14 cellular contexts compared by ENCODE assay signal in the genomic region with DNA sequence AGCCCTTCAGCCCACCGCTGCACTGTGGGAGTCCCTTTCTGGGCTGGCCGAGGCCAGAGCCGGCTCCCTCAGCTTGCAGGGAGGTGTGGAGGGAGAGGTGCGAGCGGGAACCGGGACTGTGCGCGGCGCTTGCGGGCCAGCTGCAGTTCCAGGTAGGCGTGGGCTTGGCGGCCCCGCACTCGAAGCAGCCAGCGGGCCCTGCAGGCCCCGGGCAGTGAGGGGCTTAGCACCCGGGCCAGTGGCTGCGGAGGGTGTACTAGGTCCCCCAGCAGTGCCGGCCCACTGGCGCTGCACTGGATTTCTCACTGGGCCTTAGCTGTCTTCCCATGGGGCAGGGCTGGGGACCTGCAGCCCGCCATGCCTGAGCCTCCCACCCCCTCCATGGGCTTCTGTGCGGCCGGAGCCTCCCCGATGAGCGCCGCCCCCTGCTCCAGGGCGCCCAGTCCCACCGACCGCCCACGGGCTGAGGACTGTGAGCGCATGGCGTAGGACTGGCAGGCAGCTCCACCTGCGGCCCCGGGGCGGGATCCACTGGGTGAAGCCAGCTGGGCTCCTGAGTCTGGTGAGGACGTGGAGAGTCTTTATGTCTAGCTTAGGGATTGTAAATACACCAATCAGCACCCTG. TPM values are rescaled to one million over a fixed set of nuclear protein-coding genes. Genes with fewer than 3 reads are reported as not detected.
"Had no signal": no experiment of that assay in that cellular context is flagged by ENCODE, and none has a peak within 500 bp of the region (broad histone marks: within the 10 kb centered on the region; RNA-seq: fewer than 3 reads in every experiment).

No MANE protein-coding gene starts in this region.

RNA-seq across cellular contexts. Expression of a gene that starts 10.5 kb away (rescaled TPM):
- total RNA-seq: dermis blood vessel endothelial cell; kidney; left lobe of liver; lower leg skin; lung microvascular endothelial cell; myocyte; naive thymus-derived CD8-positive, alpha-beta T cell; occipital lobe; ovary; pulmonary artery endothelial cell; spleen; thoracic aorta; tibial nerve had no signal

RNA-seq across cellular contexts. Expression of a gene that starts 37.2 kb away (rescaled TPM):
- total RNA-seq: dermis blood vessel endothelial cell; heart right ventricle; kidney; left lobe of liver; lower leg skin; lung microvascular endothelial cell; myocyte; naive thymus-derived CD8-positive, alpha-beta T cell; occipital lobe; ovary; pulmonary artery endothelial cell; spleen; thoracic aorta; tibial nerve had no signal
